8 cellular contexts compared by ENCODE assay signal in genomic region chr17:48307814-48308411, GRCh38.
A peak's percentile ranks its signal among the peaks of the same experiment; 100 is the strongest.
DNase-seq lines count a peak whose midpoint lies in the region; ATAC-seq, FAIRE-seq and TF ChIP-seq lines count a peak whose summit lies in the region.

No MANE protein-coding gene starts in this region.

- H3K27me3 Mint-ChIP-seq in endodermal cell (ENCODE audit: insufficient read depth): peaks cover 50% of the 10 kb centered on the region

- H3K27ac Mint-ChIP-seq in endodermal cell: no peak overlapping the region

- H3K9me3 Mint-ChIP-seq in endodermal cell: no peaks in the 10 kb centered on the region

- no peaks in the 10 kb centered on the region for H3K4me1 ChIP-seq in endodermal cell (ENCODE audit: control insufficient read depth, insufficient read depth, low read length)

- H3K9me3 ChIP-seq in endodermal cell (ENCODE audit: control insufficient read depth, low read length): no peaks in the 10 kb centered on the region

- WGBS in endodermal cell (ENCODE audit: insufficient coverage in 1 of 2, insufficient read length in 1 of 2), 2 experiments: 5% methylated on average over 3 of the region's 4 CpGs; no CpG with 5 or more reads in 1 of the 2 experiments

- peak; percentile 27 for FAIRE-seq in A204.1 (lab: Jason Lieb, UNC)

- no peak overlapping the region for H3K4me3 ChIP-seq in GM12875 (ENCODE audit: low read depth, low read length)
- no peak overlapping the region for H3K4me3 ChIP-seq in endodermal cell (ENCODE audit: low read length)

- no peak overlapping the region for H3K9ac ChIP-seq in endodermal cell (ENCODE audit: extremely low read depth, low read length, poor library complexity, severe bottlenecking)

- H3K4me3 Mint-ChIP-seq in endodermal cell: no peak overlapping the region

- H3K27ac ChIP-seq in endodermal cell (ENCODE audit: low read depth, low read length): no peak overlapping the region

- peaks cover 8% of the 10 kb centered on the region for H3K4me1 Mint-ChIP-seq in endodermal cell

- peak; percentile 84 for TF ChIP-seq CTCF in GM12875 (IDR thresholded peaks at IDR 0.05; ENCODE audit: borderline replicate concordance, insufficient read depth, low read depth, low read length)
- peak; percentile 91 for TF ChIP-seq CTCF in endodermal cell (conservative IDR thresholded peaks at IDR 0.05)
- TF ChIP-seq CTCF in omental fat pad (IDR thresholded peaks at IDR 0.05): peak in 1 of 3 donors; percentile 33

- no peak for ATAC-seq in omental fat pad (ENCODE audit: low FRiP score)

- no peaks in the 10 kb centered on the region for H3K36me3 Mint-ChIP-seq in endodermal cell (ENCODE audit: low read depth)

- H3K27me3 ChIP-seq in endodermal cell (ENCODE audit: control insufficient read depth, insufficient read depth, low read length, poor library complexity, severe bottlenecking): peaks cover 42% of the 10 kb centered on the region

- DNase-seq in NCI-H2196 (lab: John Stamatoyannopoulos, UW; ENCODE audit: unreplicated experiment): peak; percentile 25
- peak; percentile 63 for DNase-seq in activated CD4-positive, alpha-beta T cell treated with anti-CD3 and anti-CD28 coated beads for 48 hours
- DNase-seq in endodermal cell: peak; percentile 87
- peak; percentile 60 for DNase-seq in myocyte (ENCODE audit: low read depth)
- peak; percentile 34 for DNase-seq in stromal cell of bone marrow (ENCODE audit: low read depth)
- no peak for DNase-seq in omental fat pad (ENCODE audit: low spot score)

- H3K36me3 ChIP-seq in endodermal cell (ENCODE audit: control insufficient read depth, insufficient read depth, low read length): no peaks in the 10 kb centered on the region
